Comparison of ENCODE assay signal across 8 cellular contexts in genomic region chr19:32406161-32407003, GRCh38. TPM values are rescaled to one million over a fixed set of nuclear protein-coding genes. Genes with fewer than 3 reads are reported as not detected.
DNase-seq lines count a peak whose midpoint lies in the region; ATAC-seq, FAIRE-seq and TF ChIP-seq lines count a peak whose summit lies in the region.

No MANE protein-coding gene starts in this region.

- intact Hi-C loops in kidney (cut with DNase I), result no loop called here

- H3K27ac Mint-ChIP-seq in activated naive CD8-positive, alpha-beta T cell treated with anti-CD3 and anti-CD28 coated beads for 36 hours, result peak overlapping the region; percentile 54

- H3K9me3 Mint-ChIP-seq in activated naive CD8-positive, alpha-beta T cell treated with anti-CD3 and anti-CD28 coated beads for 36 hours, result no peaks in the 10 kb centered on the region

- 15% methylated on average over 33 of the region's 33 CpGs for WGBS in thymus

- H3K9ac ChIP-seq in kidney (ENCODE audit: low read length in 2 of 2), result peak overlapping the region; percentile 48 to 54

- H3K4me3 ChIP-seq in HEK293 (ENCODE audit: low read depth, low read length) (peak overlapping the region; percentile 76), kidney (ENCODE audit: low read length in 2 of 2) (peak overlapping the region; percentile 70 to 82), thymus (ENCODE audit: low read length) (peak overlapping the region; percentile 93)

- no peaks in the 10 kb centered on the region for H3K27me3 ChIP-seq in thymus (ENCODE audit: control insufficient read depth, insufficient read depth)

- DNase-seq in Ammon's horn (ENCODE audit: low spot score) (peak; percentile 9), kidney (no peak), OCI-M2 (lab: John Stamatoyannopoulos, UW; ENCODE audit: unreplicated experiment) (no peak)
- no peak for DNase-seq in activated naive CD8-positive, alpha-beta T cell treated with anti-CD3 and anti-CD28 coated beads for 36 hours
- DNase-seq in activated effector memory CD4-positive, alpha-beta T cell treated with Interleukin-2 at 50 U/mL for 16 hours, result no peak

- CTCF ChIA-PET in HEK293 (lab: Yijun Ruan, JAX), result interaction anchor here (1.1 kb wide), 1 partner anchor 12 kb away, joined by 3 read pairs; no protein-coding TSS in a partner anchor

- peak overlapping the region; percentile 97 for H3K27ac ChIP-seq in HEK293 (ENCODE audit: extremely low read depth, low read depth, low read length)
- peak overlapping the region; percentile 47 to 69 for H3K27ac ChIP-seq in kidney (ENCODE audit: low read depth in 2 of 2, low read length in 2 of 2)
- H3K27ac ChIP-seq in thymus (ENCODE audit: low read depth), result peak overlapping the region; percentile 92

- H3K4me3 Mint-ChIP-seq in activated naive CD8-positive, alpha-beta T cell treated with anti-CD3 and anti-CD28 coated beads for 36 hours, result peak overlapping the region; percentile 83

- POLR2A ChIA-PET in HEK293 (lab: Yijun Ruan, JAX), result interaction anchor here (0.7 to 2.6 kb wide), 27 partner anchors 8 to 285 kb away, joined by 3 to 24 read pairs (median 6); partner anchors contain the start of genes ANKRD27, NUDT19, PDCD5 and RGS9BP

- H3K36me3 ChIP-seq in HEK293 (ENCODE audit: control insufficient read depth in 2 of 2, insufficient read depth in 1 of 2, low read length in 2 of 2) (peaks cover 35 to 39% of the 10 kb centered on the region in 2 experiments), kidney (ENCODE audit: control insufficient read depth in 1 of 2, insufficient read depth in 2 of 2, low read length in 2 of 2) (peaks cover 0 to 14% of the 10 kb centered on the region in 2 donors), thymus (ENCODE audit: control insufficient read depth, insufficient read depth) (peaks cover 10% of the 10 kb centered on the region)

- TF ChIP-seq CTCF in HEK293 (tag by site-specific recombination; IDR thresholded peaks at IDR 0.05) (peak; percentile 60), kidney (IDR thresholded peaks at IDR 0.05; ENCODE audit: borderline replicate concordance, extremely low read depth, insufficient read depth) (no peak)

- no peak for ATAC-seq in GM18873 (IDR thresholded peaks at IDR 0.05; ENCODE audit: low FRiP score, unreplicated experiment)

- H3K27me3 Mint-ChIP-seq in activated naive CD8-positive, alpha-beta T cell treated with anti-CD3 and anti-CD28 coated beads for 36 hours, result no peaks in the 10 kb centered on the region

- H3K4me1 Mint-ChIP-seq in activated naive CD8-positive, alpha-beta T cell treated with anti-CD3 and anti-CD28 coated beads for 36 hours, result peaks cover 23% of the 10 kb centered on the region

- peaks cover 18% of the 10 kb centered on the region for H3K4me1 ChIP-seq in HEK293 (ENCODE audit: control insufficient read depth, insufficient read depth, low read length)
- H3K4me1 ChIP-seq in kidney (ENCODE audit: control insufficient read depth in 1 of 2, insufficient read depth in 1 of 2, low read depth in 1 of 2, low read length in 2 of 2), result peaks cover 3 to 5% of the 10 kb centered on the region in 2 donors
- H3K4me1 ChIP-seq in thymus (ENCODE audit: control insufficient read depth, insufficient read depth, low read length), result peaks cover 5% of the 10 kb centered on the region

- peaks cover 17% of the 10 kb centered on the region for H3K36me3 Mint-ChIP-seq in activated naive CD8-positive, alpha-beta T cell treated with anti-CD3 and anti-CD28 coated beads for 36 hours

- H3K9me3 ChIP-seq in HEK293 (ENCODE audit: control insufficient read depth, insufficient read depth, low read depth, low read length) (no peaks in the 10 kb centered on the region; the same call in 1 of the 2 replicates), kidney (ENCODE audit: control insufficient read depth in 1 of 2, low read length in 2 of 2) (no peaks in the 10 kb centered on the region), thymus (ENCODE audit: control insufficient read depth) (no peaks in the 10 kb centered on the region)

- no peak for FAIRE-seq in kidney (lab: Jason Lieb, UNC)

TF ChIP-seq in HEK293, 187 proteins besides CTCF, POLR2A, EP300 and RAD21 (continues in another document):
- TF ChIP-seq ZNF335 (tag by site-specific recombination; conservative IDR thresholded peaks at IDR 0.05) (peak; percentile 91), WT1 (tag by site-specific recombination; IDR thresholded peaks at IDR 0.05) (0 out of 2 replicates have a peak, but pooled peaks have one; percentile 13), ZBTB21 (tag by site-specific recombination; IDR thresholded peaks at IDR 0.05) (0 out of 2 replicates have a peak, but pooled peaks have one; percentile 13), ZEB2 (tag by site-specific recombination; IDR thresholded peaks at IDR 0.05) (peak; percentile 58), REPIN1 (tag by site-specific recombination; IDR thresholded peaks at IDR 0.05; ENCODE audit: low read depth) (peak; percentile 67; the same call in 1 of the 2 replicates), ZNF24 (tag by site-specific recombination; IDR thresholded peaks at IDR 0.05) (no peak), KLF7 (tag by site-specific recombination; IDR thresholded peaks at IDR 0.05; ENCODE audit: borderline replicate concordance) (peak; percentile 59; the same call in 1 of the 2 replicates), KLF17 (tag by site-specific recombination; IDR thresholded peaks at IDR 0.05) (peak; percentile 76; the same call in 1 of the 2 replicates), ZNF654 (tag by site-specific recombination; IDR thresholded peaks at IDR 0.05; ENCODE audit: low read depth) (peak; percentile 3; the same call in 1 of the 2 replicates), ZNF121 (tag by site-specific recombination; IDR thresholded peaks at IDR 0.05) (peak; percentile 95), ZNF843 (tag by site-specific recombination; IDR thresholded peaks at IDR 0.05) (peak; percentile 39; the same call in 1 of the 2 replicates), ZFP37 (tag by site-specific recombination; IDR thresholded peaks at IDR 0.05) (peak; percentile 73), ZXDB (tag by site-specific recombination; IDR thresholded peaks at IDR 0.05) (peak; percentile 14; the same call in 1 of the 2 replicates), ZNF610 (tag by site-specific recombination; IDR thresholded peaks at IDR 0.05; ENCODE audit: borderline replicate concordance) (peak; percentile 96), ZBTB17 (tag by site-specific recombination; IDR thresholded peaks at IDR 0.05) (peak; percentile 75), KLF9 (tag by site-specific recombination; IDR thresholded peaks at IDR 0.05; ENCODE audit: low read depth) (peak; percentile 56), ZNF76 (tag by site-specific recombination; IDR thresholded peaks at IDR 0.05; ENCODE audit: borderline replicate concordance, low read depth) (peak; percentile 64; the same call in 1 of the 2 replicates), ZNF561 (tag by site-specific recombination; IDR thresholded peaks at IDR 0.05; ENCODE audit: borderline replicate concordance) (0 out of 2 replicates have a peak, but pooled peaks have one; percentile 11), KLF8 (tag by site-specific recombination; IDR thresholded peaks at IDR 0.05) (peak; percentile 49; the same call in 1 of the 2 replicates), KLF1 (tag by site-specific recombination; IDR thresholded peaks at IDR 0.05) (peak; percentile 47; the same call in 1 of the 2 replicates), ZSCAN16 (tag by site-specific recombination; IDR thresholded peaks at IDR 0.05) (no peak; the same call in 1 of the 2 replicates), ZNF692 (tag by site-specific recombination; IDR thresholded peaks at IDR 0.05) (peak; percentile 19; the same call in 1 of the 2 replicates), BCL11B (tag by site-specific recombination; IDR thresholded peaks at IDR 0.05; ENCODE audit: low read depth) (no peak), ZNF629 (tag by site-specific recombination; IDR thresholded peaks at IDR 0.05) (0 out of 2 replicates have a peak, but pooled peaks have one; percentile 10), INSM2 (tag by site-specific recombination; IDR thresholded peaks at IDR 0.05) (peak; percentile 22; the same call in 1 of the 2 replicates), HOXA7 (CRISPR knock-in tag; IDR thresholded peaks at IDR 0.05; ENCODE audit: borderline replicate concordance) (no peak)

RNA-seq across cellular contexts. Expression of gene DPY19L3, which starts 0.8 kb away (rescaled TPM):
- 10 to 100 TPM; 16.4 to 18.0 TPM for total RNA-seq in activated naive CD8-positive, alpha-beta T cell treated with anti-CD3 and anti-CD28 coated beads for 36 hours
- 36.7 TPM for total RNA-seq in kidney
- 4.7 TPM for polyA plus RNA-seq in kidney (ENCODE audit: insufficient read depth, low read depth, low replicate concordance)
- polyA plus RNA-seq in thymus, result 11.9 TPM
